In the genomic region with DNA sequence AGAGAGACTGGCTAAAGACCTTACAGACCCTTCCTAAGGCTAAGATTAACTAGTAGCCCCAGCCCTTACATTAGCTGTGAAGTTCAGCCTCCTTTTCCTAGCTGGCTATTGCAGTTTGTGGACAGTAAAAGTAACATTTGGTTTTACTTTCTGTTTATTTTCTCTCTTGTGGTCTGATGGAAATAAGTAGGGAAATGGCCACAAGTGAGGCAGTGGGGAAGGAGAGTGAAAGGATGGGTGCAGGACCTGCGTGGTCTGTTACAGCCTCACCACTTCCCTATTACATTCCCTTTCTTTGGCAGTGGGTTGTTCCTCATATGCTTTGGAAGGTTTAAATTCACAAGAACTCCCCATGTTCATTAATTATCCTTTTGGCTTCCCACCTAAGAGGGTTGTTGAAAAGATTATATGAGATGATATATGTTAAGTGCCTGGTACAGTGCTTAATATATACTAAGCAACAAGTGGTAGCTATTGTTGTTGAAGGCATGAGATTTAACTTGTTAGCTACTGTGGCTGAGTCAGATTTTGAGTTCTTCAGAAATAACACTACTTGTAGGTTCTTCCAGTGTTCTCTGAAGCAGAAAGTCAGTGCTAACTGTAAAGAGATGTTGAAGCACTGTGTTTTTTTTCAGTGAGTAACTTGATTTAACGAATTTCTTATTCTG, we compare ENCODE assay signal across 12 cellular contexts.
DNase-seq lines count a peak whose midpoint lies in the region; ATAC-seq, FAIRE-seq and TF ChIP-seq lines count a peak whose summit lies in the region.
"Had no signal": no experiment of that assay in that cellular context is flagged by ENCODE, and none has a peak within 500 bp of the region (broad histone marks: within the 10 kb centered on the region; RNA-seq: fewer than 3 reads in every experiment).

No MANE protein-coding gene starts in this region.

- H3K4me3 Mint-ChIP-seq in activated CD4-positive, alpha-beta T cell treated with anti-CD3 and anti-CD28 coated beads for 36 hours = no peak overlapping the region
- H3K4me3 Mint-ChIP-seq: effector memory CD8-positive, alpha-beta T cell had no signal

- peaks cover 8% of the 10 kb centered on the region for H3K4me1 Mint-ChIP-seq in activated CD4-positive, alpha-beta T cell treated with anti-CD3 and anti-CD28 coated beads for 36 hours

- no peaks in the 10 kb centered on the region for H3K9me3 ChIP-seq in DND-41 (ENCODE audit: insufficient read depth, low read length, severe bottlenecking)

- no peaks in the 10 kb centered on the region for H3K79me2 ChIP-seq in DND-41 (ENCODE audit: insufficient read depth, low read length)

- intact Hi-C loops in activated CD4-positive, alpha-beta T cell treated with anti-CD3 and anti-CD28 coated beads for 36 hours (cut with DNase I, micrococcal nuclease) = no loop called here

- H4K20me1 ChIP-seq in DND-41 (ENCODE audit: insufficient read depth, low read length) = no peaks in the 10 kb centered on the region

- TF ChIP-seq CTCF in DND-41 (IDR thresholded peaks at IDR 0.05; ENCODE audit: borderline replicate concordance, extremely low read depth, low read length, poor library complexity, severe bottlenecking) (no peak), astrocyte of the spinal cord (IDR thresholded peaks at IDR 0.05; ENCODE audit: low read depth, low read length) (no peak)

- H3K36me3 ChIP-seq in DND-41 (ENCODE audit: insufficient read depth, low read length) = no peaks in the 10 kb centered on the region

- no peak overlapping the region for H2AFZ ChIP-seq in DND-41 (ENCODE audit: low read depth, low read length)

- no peak for FAIRE-seq in urothelium cell line (lab: Jason Lieb, UNC)

- no peak overlapping the region for H3K27ac Mint-ChIP-seq in activated CD4-positive, alpha-beta T cell treated with anti-CD3 and anti-CD28 coated beads for 36 hours

- in situ Hi-C loops in astrocyte of the spinal cord (cut with HindIII; ENCODE audit: low sequenced_read_pairs) = no loop called here

- no peak overlapping the region for H3K4me2 ChIP-seq in DND-41 (ENCODE audit: insufficient read depth, low read length)

- POLR2A ChIA-PET in activated CD4-positive, alpha-beta T cell treated with anti-CD3 and anti-CD28 coated beads for 36 hours (lab: Charles Lee) = no interaction called here

- CTCF ChIA-PET in activated CD4-positive, alpha-beta T cell treated with anti-CD3 and anti-CD28 coated beads for 36 hours (lab: Charles Lee) = interaction anchor here (1.5 to 3.0 kb wide), 3 partner anchors 9 to 205 kb away, joined by 3 to 24 read pairs (median 5); no protein-coding TSS in a partner anchor

- ATAC-seq in DND-41 (ENCODE audit: insufficient read depth, low read depth) (0 out of 3 replicates have a peak, but pooled peaks have one; percentile 33), GM21390 (IDR thresholded peaks at IDR 0.05; ENCODE audit: unreplicated experiment) (peak; percentile 67), HG03342 (IDR thresholded peaks at IDR 0.05; ENCODE audit: unreplicated experiment) (peak; percentile 69)
- no peak for ATAC-seq in activated CD4-positive, alpha-beta T cell treated with anti-CD3 and anti-CD28 coated beads for 36 hours
- ATAC-seq: effector memory CD8-positive, alpha-beta T cell had no signal

- no peak overlapping the region for H3K4me3 ChIP-seq in DND-41 (ENCODE audit: low read depth in 1 of 2, low read length in 2 of 2)
- H3K4me3 ChIP-seq in astrocyte of the spinal cord (ENCODE audit: low read depth, low read length) = no peak overlapping the region

- no peaks in the 10 kb centered on the region for H3K36me3 Mint-ChIP-seq in activated CD4-positive, alpha-beta T cell treated with anti-CD3 and anti-CD28 coated beads for 36 hours (ENCODE audit: low read depth)

- H3K27me3 ChIP-seq in DND-41 (ENCODE audit: insufficient read depth, low read length, poor library complexity) = peaks cover 38% of the 10 kb centered on the region

- no peaks in the 10 kb centered on the region for H3K27me3 Mint-ChIP-seq in activated CD4-positive, alpha-beta T cell treated with anti-CD3 and anti-CD28 coated beads for 36 hours
- H3K27me3 Mint-ChIP-seq: effector memory CD8-positive, alpha-beta T cell had no signal

- no peaks in the 10 kb centered on the region for H3K4me1 ChIP-seq in DND-41 (ENCODE audit: insufficient read depth, low read length)

- DNase-seq in DND-41 (no peak), astrocyte of the spinal cord (ENCODE audit: low read depth, low spot score) (peak; percentile 72), urothelium cell line (ENCODE audit: low spot score) (no peak), HuH-7.5 (ENCODE audit: low spot score) (no peak), HPDE6-E6E7 (ENCODE audit: extremely low spot score) (no peak)
- DNase-seq in activated CD4-positive, alpha-beta T cell treated with anti-CD3 and anti-CD28 coated beads for 36 hours = no peak
- DNase-seq: effector memory CD8-positive, alpha-beta T cell; hippocampal formation; MM.1S; NCI-H526 treated with DMSO at 0.1 percent for 48 hours had no signal

- H3K27ac ChIP-seq in DND-41 (ENCODE audit: low read length) = no peak overlapping the region

- no peaks in the 10 kb centered on the region for H3K9me3 Mint-ChIP-seq in activated CD4-positive, alpha-beta T cell treated with anti-CD3 and anti-CD28 coated beads for 36 hours (ENCODE audit: low read depth)
- H3K9me3 Mint-ChIP-seq: effector memory CD8-positive, alpha-beta T cell had no signal

- no peak overlapping the region for H3K9ac ChIP-seq in DND-41 (ENCODE audit: low read depth, low read length)
